ENCODE assay signal across 8 cellular contexts in the genomic region with DNA sequence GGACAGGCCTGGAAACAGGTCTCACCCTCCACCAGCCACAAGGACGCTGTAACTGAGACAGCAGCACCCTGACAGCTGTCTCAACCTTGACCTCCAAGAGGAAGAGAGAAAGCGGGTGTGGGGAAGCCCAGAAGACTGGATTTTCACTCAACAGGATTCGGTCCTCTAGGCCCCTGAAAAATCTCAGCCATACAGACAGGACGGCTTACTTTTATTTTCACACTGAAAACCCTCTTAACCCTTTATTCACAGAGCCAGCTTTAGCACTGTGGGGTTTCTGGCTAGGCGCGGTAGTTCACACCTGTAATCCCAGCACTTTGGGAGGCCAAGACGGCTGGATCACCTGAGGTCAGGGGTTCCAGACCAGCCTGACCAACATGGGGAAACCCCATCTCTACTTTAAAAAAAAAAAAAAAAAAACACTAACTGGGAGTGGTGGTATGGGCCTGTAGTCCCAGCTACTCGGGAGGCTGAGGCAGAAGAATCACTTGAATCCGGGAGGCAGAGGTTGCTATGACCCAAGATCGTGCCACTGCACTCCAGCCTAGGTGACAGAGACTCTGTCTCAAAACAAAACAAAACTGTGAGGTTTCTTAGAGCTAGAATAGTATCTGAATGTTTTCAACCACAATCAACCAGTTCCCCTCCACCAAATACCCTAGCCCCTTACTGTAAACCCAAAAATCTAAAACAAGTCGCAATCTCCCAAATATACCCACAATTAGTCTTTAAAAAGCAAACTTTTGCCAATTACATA. TPM values are rescaled to one million over a fixed set of nuclear protein-coding genes. Genes with fewer than 3 reads are reported as not detected.
DNase-seq lines count a peak whose midpoint lies in the region; ATAC-seq lines count a peak whose summit lies in the region.

No MANE protein-coding gene starts in this region.

- no peaks in the 10 kb centered on the region for H3K27me3 Mint-ChIP-seq in memory B cell

- ATAC-seq in GM21529 (IDR thresholded peaks at IDR 0.05; ENCODE audit: unreplicated experiment), result peak; percentile 41
- ATAC-seq in memory B cell (ENCODE audit: low read depth), result peak; percentile 7
- ATAC-seq in HG03565 (IDR thresholded peaks at IDR 0.05; ENCODE audit: unreplicated experiment), result no peak

- peak overlapping the region; percentile 98 for H3K27ac Mint-ChIP-seq in memory B cell

- no peaks in the 10 kb centered on the region for H3K9me3 Mint-ChIP-seq in memory B cell

- DNase-seq in CD1c-positive myeloid dendritic cell (ENCODE audit: extremely low spot score) (peak; percentile 70), SK-N-DZ (ENCODE audit: low spot score) (peak; percentile 43), memory B cell (ENCODE audit: low spot score in 2 of 2) (peak in 1 of 2 donors; percentile 49), COLO829 (ENCODE audit: low spot score) (no peak), NCI-H510A treated with DMSO at 0.1 percent for 48 hours (lab: John Stamatoyannopoulos, UW) (no peak), A172 (ENCODE audit: low spot score) (no peak)

- H3K4me3 Mint-ChIP-seq in memory B cell, result peak overlapping the region; percentile 56

- peaks cover 58% of the 10 kb centered on the region for H3K4me1 Mint-ChIP-seq in memory B cell

- peaks cover 14% of the 10 kb centered on the region for H3K36me3 Mint-ChIP-seq in memory B cell

RNA-seq across cellular contexts. Expression of gene ANKRD11, which starts 5.3 kb away (rescaled TPM):
- polyA plus RNA-seq in SK-N-DZ (2014; cell fraction: cytosol; rRNA removed), result 47.7 and 51.2 TPM in 2 replicates
- 95.8 and 176 TPM in 2 replicates for polyA plus RNA-seq in SK-N-DZ (2014; cell fraction: nucleus; rRNA removed)
- 48.3 and 61.6 TPM in 2 replicates for total RNA-seq in A172 (2014; rRNA removed; shearing (Covaris generic))

RNA-seq across cellular contexts. Expression of gene SPG7, which starts 23.1 kb away (rescaled TPM):
- 297 and 335 TPM in 2 replicates for polyA plus RNA-seq in SK-N-DZ (2014; cell fraction: cytosol; rRNA removed)
- polyA plus RNA-seq in SK-N-DZ (2014; cell fraction: nucleus; rRNA removed), result 713 and 807 TPM in 2 replicates
- 171 and 208 TPM in 2 replicates for total RNA-seq in A172 (2014; rRNA removed; shearing (Covaris generic))

Comparison
In these comparisons a context has a peak if more than half of its experiments do, and no peak if none do; other contexts are left out.
1. DNase-seq: peak in CD1c-positive myeloid dendritic cell (single experiment) and SK-N-DZ (single experiment); none in COLO829 (single experiment), NCI-H510A treated with DMSO at 0.1 percent for 48 hours (single experiment) and A172 (single experiment).